In genomic region chr5:179698935-179699639, GRCh38 we compare ENCODE assay signal across 1 cellular context.
TF ChIP-seq lines count a peak whose summit lies in the region.

Gene CANX, plus strand, starts transcription at chr5:179698967. Its CDS starts 6,715 bp downstream, at chr5:179705682.

TF ChIP-seq in K562, 482 proteins besides CTCF, POLR2A, EP300 and RAD21 (continued from another document and continues in another):
- TF ChIP-seq UBTF (IDR thresholded peaks at IDR 0.05; ENCODE audit: borderline replicate concordance in 1 of 2, low read depth in 2 of 2, low read length in 2 of 2) (no peak), ZNF695 (CRISPR knock-in tag; IDR thresholded peaks at IDR 0.05) (no peak), TFAP4 (CRISPR knock-in tag; IDR thresholded peaks at IDR 0.05; ENCODE audit: borderline replicate concordance) (no peak), CCNT2 (IDR thresholded peaks at IDR 0.05; ENCODE audit: borderline replicate concordance, extremely low read depth, insufficient read length, low read depth, low read length) (peak; percentile 81), ZNF77 (CRISPR knock-in tag; IDR thresholded peaks at IDR 0.05) (no peak), SNRNP70 (optimal IDR thresholded peaks at IDR 0.05; ENCODE audit: low read depth, low read length) (no peak), SETDB1 (IDR thresholded peaks at IDR 0.05; ENCODE audit: low read length) (no peak), BCOR (IDR thresholded peaks at IDR 0.05) (no peak), TEAD4 (IDR thresholded peaks at IDR 0.05; ENCODE audit: low read length) (no peak), TEAD4 (CRISPR knock-in tag; IDR thresholded peaks at IDR 0.05; ENCODE audit: borderline replicate concordance) (no peak), ATF6 (CRISPR knock-in tag; IDR thresholded peaks at IDR 0.05) (no peak; the same call in 1 of the 2 replicates), RBM39 (optimal IDR thresholded peaks at IDR 0.05; ENCODE audit: low read depth, low read length) (no peak), TFAM (CRISPR knock-in tag; conservative IDR thresholded peaks at IDR 0.05) (no peak), HMGN3 (IDR thresholded peaks at IDR 0.05; ENCODE audit: borderline replicate concordance, extremely low read depth, insufficient read length, low read depth, low read length) (no peak), ZBTB2 (IDR thresholded peaks at IDR 0.05) (no peak), ZNF609 (CRISPR knock-in tag; IDR thresholded peaks at IDR 0.05; ENCODE audit: borderline replicate concordance) (no peak), BMI1 (IDR thresholded peaks at IDR 0.05; ENCODE audit: low read length) (no peak), E2F8 (IDR thresholded peaks at IDR 0.05; ENCODE audit: low read depth, partially characterized antibody) (no peak), ZNF184 (CRISPR knock-in tag; IDR thresholded peaks at IDR 0.05) (no peak), MYC (IDR thresholded peaks at IDR 0.05; ENCODE audit: low read depth, low read length) (peak; percentile 95), MYC (CRISPR knock-in tag; IDR thresholded peaks at IDR 0.05; ENCODE audit: borderline replicate concordance, low read depth) (no peak), PKNOX1 (IDR thresholded peaks at IDR 0.05) (no peak), ZNF511 (CRISPR knock-in tag; IDR thresholded peaks at IDR 0.05) (peak; percentile 73; the same call in 1 of the 2 replicates)
